ENCODE assay signal across 17 cellular contexts in genomic region chr10:36721851-36722250, GRCh38.
"Had no signal": no experiment of that assay in that cellular context is flagged by ENCODE, and none has a peak within 500 bp of the region (broad histone marks: within the 10 kb centered on the region; RNA-seq: fewer than 3 reads in every experiment).

No MANE protein-coding gene starts in this region.

- DNase-seq: activated CD4-positive, alpha-beta T cell treated with anti-CD3 and anti-CD28 coated beads for 36 hours; activated naive CD4-positive, alpha-beta T cell treated with Interleukin-2 at 50 U/mL for 16 hours; activated naive CD8-positive, alpha-beta T cell treated with anti-CD3 and anti-CD28 coated beads, Interleukin-2, amount 50 U/mL, for 24 hours; caudate nucleus; effector memory CD4-positive, alpha-beta T cell; immature natural killer cell; left cardiac atrium; natural killer cell; nucleus accumbens; right lobe of liver; stimulated activated naive CD4-positive, alpha-beta T cell; substantia nigra; trophoblast cell had no signal

- H3K4me1 Mint-ChIP-seq: activated CD4-positive, alpha-beta T cell treated with anti-CD3 and anti-CD28 coated beads for 36 hours; activated naive CD8-positive, alpha-beta T cell treated with anti-CD3 and anti-CD28 coated beads, Interleukin-2, amount 50 U/mL, for 24 hours; immature natural killer cell; natural killer cell had no signal

- H3K27me3 Mint-ChIP-seq: activated CD4-positive, alpha-beta T cell treated with anti-CD3 and anti-CD28 coated beads for 36 hours; activated naive CD8-positive, alpha-beta T cell treated with anti-CD3 and anti-CD28 coated beads, Interleukin-2, amount 50 U/mL, for 24 hours had no signal

- H3K36me3 ChIP-seq: prostate gland, right lobe of liver had no signal

- H3K27me3 ChIP-seq: right lobe of liver had no signal

- ATAC-seq: activated CD4-positive, alpha-beta T cell treated with anti-CD3 and anti-CD28 coated beads for 36 hours; activated naive CD8-positive, alpha-beta T cell treated with anti-CD3 and anti-CD28 coated beads, Interleukin-2, amount 50 U/mL, for 24 hours; natural killer cell; right lobe of liver had no signal

- H3K27ac ChIP-seq: epithelial cell of prostate, prostate gland, right lobe of liver, VCaP had no signal

- H3K27ac Mint-ChIP-seq: activated CD4-positive, alpha-beta T cell treated with anti-CD3 and anti-CD28 coated beads for 36 hours; activated naive CD8-positive, alpha-beta T cell treated with anti-CD3 and anti-CD28 coated beads, Interleukin-2, amount 50 U/mL, for 24 hours; immature natural killer cell; natural killer cell had no signal

- H3K4me1 ChIP-seq: prostate gland, right lobe of liver had no signal

- H3K36me3 Mint-ChIP-seq: immature natural killer cell, natural killer cell had no signal

- H3K4me3 ChIP-seq: lung, prostate gland, right lobe of liver had no signal

- H3K9me3 ChIP-seq: prostate gland, right lobe of liver had no signal

- H3K4me3 Mint-ChIP-seq: activated CD4-positive, alpha-beta T cell treated with anti-CD3 and anti-CD28 coated beads for 36 hours; activated naive CD8-positive, alpha-beta T cell treated with anti-CD3 and anti-CD28 coated beads, Interleukin-2, amount 50 U/mL, for 24 hours; immature natural killer cell; natural killer cell had no signal
